8 cellular contexts compared by ENCODE assay signal in the genomic region with DNA sequence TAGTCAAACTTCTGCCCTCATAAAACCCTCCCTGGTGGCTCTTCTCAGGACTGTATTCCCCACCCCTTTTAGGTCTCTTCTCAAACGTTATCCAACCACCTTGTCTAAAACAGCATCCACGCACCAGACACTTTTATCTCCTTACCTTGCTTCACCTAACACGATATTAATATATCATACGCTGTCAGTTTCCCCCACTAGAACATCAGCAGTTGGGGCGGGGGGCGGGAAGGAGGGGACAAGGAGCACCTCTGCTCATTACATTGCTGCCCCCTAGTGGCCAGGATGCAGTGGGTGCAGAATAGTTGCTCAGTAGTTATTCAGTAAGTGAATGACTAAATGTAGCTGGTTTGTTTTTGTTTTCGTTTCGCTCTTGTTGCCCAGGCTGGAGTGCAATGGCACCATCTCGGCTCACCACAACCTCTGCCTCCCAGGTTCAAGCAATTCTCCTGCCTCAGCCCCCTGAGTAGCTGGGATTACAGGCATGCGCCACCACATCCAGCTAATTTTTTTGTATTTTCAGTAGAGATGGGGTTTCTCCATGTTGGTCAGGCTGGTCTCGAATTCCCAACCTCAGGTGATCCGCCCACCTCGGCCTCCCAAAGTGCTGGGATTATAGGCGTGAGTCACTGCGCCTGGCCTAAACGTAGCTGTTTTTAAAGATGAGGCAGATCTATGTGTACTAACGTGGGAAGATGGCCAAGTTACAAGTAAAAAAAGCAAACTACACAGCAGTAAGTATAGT. TPM values are rescaled to one million over a fixed set of nuclear protein-coding genes. Genes with fewer than 3 reads are reported as not detected.
DNase-seq lines count a peak whose midpoint lies in the region; ATAC-seq and TF ChIP-seq lines count a peak whose summit lies in the region.
"Not testable (repeated sequence)": the region's sequence is repeated elsewhere in the genome, so short reads cannot be mapped to it uniquely, and the experiment has no call there.

No MANE protein-coding gene starts in this region.

- ATAC-seq in effector memory CD8-positive, alpha-beta T cell (replicated peaks) = peak; percentile 90
- ATAC-seq in left lung = peak; percentile 87

- H3K4me3 ChIP-seq in left lung = not testable (repeated sequence)

- H3K27ac Mint-ChIP-seq in effector memory CD8-positive, alpha-beta T cell = peak overlapping the region in 1 of 2 donors; percentile 76

- peak; percentile 85 for TF ChIP-seq CTCF in GM13976 (IDR thresholded peaks at IDR 0.05; ENCODE audit: borderline replicate concordance, control extremely low read depth, extremely low read depth, insufficient read depth, missing control alignments)
- peak; percentile 81 to 87 for TF ChIP-seq CTCF in left lung (IDR thresholded peaks at IDR 0.05)

- not testable (repeated sequence) for H3K36me3 Mint-ChIP-seq in effector memory CD8-positive, alpha-beta T cell (ENCODE audit: insufficient read depth)

- H3K27me3 ChIP-seq in left lung = not testable (repeated sequence)

- DNase-seq in ACHN (peak; percentile 78), GM13976 (ENCODE audit: low spot score) (peak; percentile 86), NCI-H1092 (lab: John Stamatoyannopoulos, UW) (peak; percentile 30), SHP77 (lab: John Stamatoyannopoulos, UW) (peak; percentile 53 to 65), activated T-cell treated with anti-CD3 and anti-CD28 coated beads for 48 hours (ENCODE audit: low read depth) (peak; percentile 50), left lung (peak; percentile 53 to 55)
- peak; percentile 52 to 56 (median 52) for DNase-seq in effector memory CD8-positive, alpha-beta T cell
- peak; percentile 42 to 47 (median 46) for DNase-seq in stimulated activated CD4-positive, alpha-beta T cell treated with anti-CD3 and anti-CD28 coated beads, Interleukin-1b, Interleukin-23, amount 100 ng/mL, for 24 hours (ENCODE audit: low read depth in 4 of 4, low spot score in 1 of 4)

- H3K4me1 Mint-ChIP-seq in effector memory CD8-positive, alpha-beta T cell (ENCODE audit: low read depth in 2 of 2) = not testable (repeated sequence)

- H3K4me1 ChIP-seq in left lung = not testable (repeated sequence)

- intact Hi-C loops in left lung (cut with DNase I) = not testable (repeated sequence)

- H3K4me3 Mint-ChIP-seq in effector memory CD8-positive, alpha-beta T cell = peak overlapping the region; percentile 33 to 40

- H3K27me3 Mint-ChIP-seq in effector memory CD8-positive, alpha-beta T cell = peaks cover 13 to 47% of the 10 kb centered on the region in 2 donors

- not testable (repeated sequence) for H3K36me3 ChIP-seq in left lung

- not testable (repeated sequence) for H3K27ac ChIP-seq in left lung

- in situ Hi-C loops in ACHN (cut with HindIII; ENCODE audit: low pct_ligation_motif_present, low pct_unique_long_range_greater_than_20kb, low sequenced_read_pairs); GM13976 (cut with MboI; ENCODE audit: low sequenced_read_pairs, unreplicated experiment): not testable (repeated sequence)

- H3K9me3 Mint-ChIP-seq in effector memory CD8-positive, alpha-beta T cell = not testable (repeated sequence)

- not testable (repeated sequence) for H3K9me3 ChIP-seq in left lung

RNA-seq across cellular contexts. Expression of a gene that starts 35.2 kb away (rescaled TPM):
- total RNA-seq in left lung = under 1 TPM; 0.29 to 0.81 TPM

RNA-seq across cellular contexts. Expression of a gene that starts 40.8 kb away (rescaled TPM):
- total RNA-seq in left lung = not detected

RNA-seq across cellular contexts. Expression of a gene that starts 41.2 kb away (rescaled TPM):
- 10 to 100 TPM in 1 of 2 donors, 1 to 10 TPM in 1; 9.4 to 11.2 TPM for total RNA-seq in left lung

Comparison
In these comparisons a context has a peak if more than half of its experiments do, and no peak if none do; other contexts are left out.
1. DNase-seq: peak in every context shown above with its lines; median percentile 86 in GM13976; 78 in ACHN; 59 in SHP77; 54 in left lung; 52 in effector memory CD8-positive, alpha-beta T cell; 50 in activated T-cell treated with anti-CD3 and anti-CD28 coated beads for 48 hours; 46 in stimulated activated CD4-positive, alpha-beta T cell treated with anti-CD3 and anti-CD28 coated beads, Interleukin-1b, Interleukin-23, amount 100 ng/mL, for 24 hours; 30 in NCI-H1092.